In genomic region chr12:132690112-132690511, GRCh38 we compare ENCODE assay signal across 15 cellular contexts. TPM values are rescaled to one million over a fixed set of nuclear protein-coding genes. Genes with fewer than 3 reads are reported as not detected.
DNase-seq lines count a peak whose midpoint lies in the region; ATAC-seq, FAIRE-seq and TF ChIP-seq lines count a peak whose summit lies in the region.
"Had no signal": no experiment of that assay in that cellular context is flagged by ENCODE, and none has a peak within 500 bp of the region (broad histone marks: within the 10 kb centered on the region; RNA-seq: fewer than 3 reads in every experiment).

No MANE protein-coding gene starts in this region.

- H3K9me3 Mint-ChIP-seq in natural killer cell treated with Interleukin-12 subunit alpha and Interleukin-12 subunit beta and Interleukin-15 and Interleukin-18, amount 100 ng/mL, for 72 hours, result no peaks in the 10 kb centered on the region

- no peak for TF ChIP-seq CTCF in C4-2B (conservative IDR thresholded peaks at IDR 0.05)
- TF ChIP-seq CTCF in DND-41 (IDR thresholded peaks at IDR 0.05; ENCODE audit: borderline replicate concordance, extremely low read depth, low read length, poor library complexity, severe bottlenecking), result no peak
- TF ChIP-seq CTCF in K562 (IDR thresholded peaks at IDR 0.05 in 2 of 3, conservative IDR thresholded peaks at IDR 0.05 in 1 of 3; ENCODE audit: insufficient read depth in 2 of 3, low read depth in 1 of 3, low read length in 3 of 3), result no peak

- H3K4me1 Mint-ChIP-seq in natural killer cell treated with Interleukin-12 subunit alpha and Interleukin-12 subunit beta and Interleukin-15 and Interleukin-18, amount 100 ng/mL, for 72 hours (ENCODE audit: low read depth in 2 of 2), result peaks cover 12 to 14% of the 10 kb centered on the region in 2 donors

- TF ChIP-seq RAD21 in K562 (CRISPR knock-in tag; conservative IDR thresholded peaks at IDR 0.05 in 1 of 2, IDR thresholded peaks at IDR 0.05 in 1 of 2), result no peak

- no peak overlapping the region for H3K27ac Mint-ChIP-seq in natural killer cell treated with Interleukin-12 subunit alpha and Interleukin-12 subunit beta and Interleukin-15 and Interleukin-18, amount 100 ng/mL, for 72 hours
- H3K27ac Mint-ChIP-seq: activated CD4-positive, alpha-beta T cell treated with anti-CD3 and anti-CD28 coated beads for 36 hours had no signal

- peaks cover 6% of the 10 kb centered on the region for H3K9me1 ChIP-seq in K562 (ENCODE audit: control insufficient read depth, insufficient read depth, low read length)

- no peaks in the 10 kb centered on the region for H3K36me3 Mint-ChIP-seq in natural killer cell treated with Interleukin-12 subunit alpha and Interleukin-12 subunit beta and Interleukin-15 and Interleukin-18, amount 100 ng/mL, for 72 hours

- peaks cover 37% of the 10 kb centered on the region for H3K36me3 ChIP-seq in DND-41 (ENCODE audit: insufficient read depth, low read length)
- peaks cover 36% of the 10 kb centered on the region for H3K36me3 ChIP-seq in K562 (ENCODE audit: control insufficient read depth, insufficient read depth, low read length)
- H3K36me3 ChIP-seq in aorta (ENCODE audit: control insufficient read depth in 1 of 2, insufficient read depth in 2 of 2, low read length in 1 of 2), result no peaks in the 10 kb centered on the region

- intact Hi-C loops in K562 (cut with micrococcal nuclease) (no loop called here), aorta (cut with DNase I) (no loop called here)

- FAIRE-seq in K562 (lab: Jason Lieb, UNC), result no peak

- H3K79me2 ChIP-seq in DND-41 (ENCODE audit: insufficient read depth, low read length) (peaks cover 48% of the 10 kb centered on the region), K562 (ENCODE audit: control insufficient read depth, insufficient read depth, low read length) (peaks cover 42% of the 10 kb centered on the region)

- H3K4me3 Mint-ChIP-seq in natural killer cell treated with Interleukin-12 subunit alpha and Interleukin-12 subunit beta and Interleukin-15 and Interleukin-18, amount 100 ng/mL, for 72 hours, result peak overlapping the region; percentile 65

- TF ChIP-seq POLR2A in K562 (conservative IDR thresholded peaks at IDR 0.05), result no peak

- POLR2A ChIA-PET in K562 (lab: Yijun Ruan, JAX), result interaction anchor here (0.9 to 1.3 kb wide), 2 partner anchors 9 to 12 kb away, joined by 3 to 4 read pairs; no protein-coding TSS in a partner anchor

- TF ChIP-seq EP300 in K562 (IDR thresholded peaks at IDR 0.05; ENCODE audit: low read length), result no peak

- H3K4me2 ChIP-seq in DND-41 (ENCODE audit: insufficient read depth, low read length), result peak overlapping the region; percentile 60
- H3K4me2 ChIP-seq in K562 (ENCODE audit: insufficient read depth, low read length), result no peak overlapping the region

- H3K27ac ChIP-seq in C4-2B (peak overlapping the region; percentile 45; the same call in 1 of the 2 replicates), DND-41 (ENCODE audit: low read length) (no peak overlapping the region), K562 (ENCODE audit: extremely low read depth, low read depth, low read length) (no peak overlapping the region), aorta (ENCODE audit: low read depth in 1 of 2, low read length in 2 of 2) (no peak overlapping the region)

- H2AFZ ChIP-seq in DND-41 (ENCODE audit: low read depth, low read length) (no peak overlapping the region), K562 (ENCODE audit: low read depth, low read length) (no peak overlapping the region)

- BruUV-seq in K562 (replicated peaks; lab: Mats Ljungman, UMichigan), result no TSS peak

- H3K27me3 Mint-ChIP-seq in natural killer cell treated with Interleukin-12 subunit alpha and Interleukin-12 subunit beta and Interleukin-15 and Interleukin-18, amount 100 ng/mL, for 72 hours, result no peaks in the 10 kb centered on the region
- H3K27me3 Mint-ChIP-seq: activated CD4-positive, alpha-beta T cell treated with anti-CD3 and anti-CD28 coated beads for 36 hours had no signal

- peaks cover 21% of the 10 kb centered on the region for H3K4me1 ChIP-seq in DND-41 (ENCODE audit: insufficient read depth, low read length)
- peaks cover 13 to 29% of the 10 kb centered on the region in 2 experiments; a peak in 4 of 5 replicates for H3K4me1 ChIP-seq in K562 (replicated peaks in 1 of 2; ENCODE audit: control insufficient read depth in 2 of 2, insufficient read depth in 2 of 2, low read length in 2 of 2)
- H3K4me1 ChIP-seq in aorta (ENCODE audit: control insufficient read depth in 1 of 2, insufficient read depth in 2 of 2, low read length in 2 of 2), result no peaks in the 10 kb centered on the region

- in situ Hi-C loops in K562 (cut with MboI), result no loop called here

- 93% methylated on average over 9 of the region's 9 CpGs for WGBS in K562 (ENCODE audit: insufficient coverage, low coverage, missing lambda C conversion rate)
- WGBS in aorta, 2 donors, result 95 to 96% methylated on average over 9 of the region's 9 CpGs

- H4K20me1 ChIP-seq in DND-41 (ENCODE audit: insufficient read depth, low read length), result peaks cover 24% of the 10 kb centered on the region
- H4K20me1 ChIP-seq in K562 (replicated peaks; ENCODE audit: control insufficient read depth, insufficient read depth, low read length), result peaks cover 5% of the 10 kb centered on the region

- H3K9me3 ChIP-seq in DND-41 (ENCODE audit: insufficient read depth, low read length, severe bottlenecking) (no peaks in the 10 kb centered on the region), K562 (replicated peaks; ENCODE audit: control insufficient read depth, insufficient read depth, low read depth, low read length) (0 out of 2 replicates have a peak, but pooled peaks cover 8% of the 10 kb centered on the region), aorta (ENCODE audit: control insufficient read depth, low read length) (no peaks in the 10 kb centered on the region)

- no peak overlapping the region for H3K4me3 ChIP-seq in DND-41 (ENCODE audit: low read depth in 1 of 2, low read length in 2 of 2)
- H3K4me3 ChIP-seq in K562, result no peak overlapping the region
- H3K4me3 ChIP-seq in aorta (ENCODE audit: low read length in 2 of 2), result no peak overlapping the region

- H3K27me3 ChIP-seq in DND-41 (ENCODE audit: insufficient read depth, low read length, poor library complexity), result no peaks in the 10 kb centered on the region
- H3K27me3 ChIP-seq in K562 (ENCODE audit: control insufficient read depth in 2 of 2, insufficient read depth in 2 of 2, low read length in 2 of 2), result no peaks in the 10 kb centered on the region
- H3K27me3 ChIP-seq in aorta (ENCODE audit: control insufficient read depth in 1 of 2, insufficient read depth in 2 of 2, low read length in 1 of 2), result no peaks in the 10 kb centered on the region

- peak overlapping the region; percentile 38 for H3K9ac ChIP-seq in DND-41 (ENCODE audit: low read depth, low read length)
- H3K9ac ChIP-seq in K562 (ENCODE audit: insufficient read depth in 1 of 2, low read depth in 2 of 2, low read length in 2 of 2), result no peak overlapping the region

- ATAC-seq in DND-41 (ENCODE audit: insufficient read depth, low read depth) (no peak), K562 (no peak), GM21360 (IDR thresholded peaks at IDR 0.05; ENCODE audit: unreplicated experiment) (no peak), aorta (ENCODE audit: low FRiP score) (no peak)
- no peak for ATAC-seq in natural killer cell treated with Interleukin-12 subunit alpha and Interleukin-12 subunit beta and Interleukin-15 and Interleukin-18, amount 100 ng/mL, for 72 hours
- ATAC-seq: activated CD4-positive, alpha-beta T cell treated with anti-CD3 and anti-CD28 coated beads for 36 hours had no signal

- CTCF ChIA-PET in K562 (lab: Yijun Ruan, JAX; ENCODE audit: low intra/inter-chr PET ratio), result no interaction called here

- DNase-seq in DND-41 (no peak), K562 (ENCODE audit: extremely low read depth in 1 of 4, low spot score in 3 of 4) (no peak), NCI-H1092 treated with DMSO at 0.1 percent for 48 hours (lab: John Stamatoyannopoulos, UW) (no peak), aorta (no peak)
- DNase-seq in natural killer cell treated with Interleukin-12 subunit alpha and Interleukin-12 subunit beta and Interleukin-15 and Interleukin-18, amount 100 ng/mL, for 72 hours (ENCODE audit: low spot score), result no peak
- DNase-seq: activated CD4-positive, alpha-beta T cell treated with anti-CD3 and anti-CD28 coated beads for 36 hours; activated T-cell treated with anti-CD3 and anti-CD28 coated beads, Interleukin-2, amount 50 U/mL, for 1 hour; amniotic stem cell; DMS 273 treated with DMSO at 0.1 percent for 48 hours; MV-4-11; NCI-H524; stimulated activated CD4-positive, alpha-beta T cell treated with anti-CD3 and anti-CD28 coated beads, Interleukin-2, amount 100 ng/mL, for 24 hours; substantia nigra had no signal

RNA-seq across cellular contexts. Expression of gene PXMP2, which starts 2.7 kb away (rescaled TPM):
- total RNA-seq in K562 (2011; cell fraction: chromatin; rRNA removed; ENCODE audit: low replicate concordance), result 19.3 and 34.7 TPM in 2 replicates
- total RNA-seq in K562 (2011; cell fraction: nucleolus; rRNA removed), result 30.4 and 31.9 TPM in 2 replicates
- 32.8 and 57.0 TPM in 2 replicates for total RNA-seq in K562 (2011; cell fraction: nucleoplasm; rRNA removed)
- total RNA-seq in K562 (2014; rRNA removed), result 66.1 and 70.9 TPM in 2 replicates
- total RNA-seq in K562 (2014; rRNA removed; fragmentation: Illumina TruSeq; extraction: Trizol), result 34.8 and 37.8 TPM in 2 replicates
- 39.8 and 41.0 TPM in 2 replicates for total RNA-seq in K562 (2015; rRNA removed; fragmentation: Illumina TruSeq; extraction: Trizol)
- 46.1 and 49.6 TPM in 2 replicates for total RNA-seq in K562 (2021)
- polyA plus RNA-seq in K562 (2011; rRNA removed), result 37.7 and 44.7 TPM in 2 replicates
- 48.9 and 69.8 TPM in 2 replicates for polyA plus RNA-seq in K562 (2011; cell fraction: cytosol; rRNA removed)
- 30.7 and 38.7 TPM in 2 replicates for polyA plus RNA-seq in K562 (2011; cell fraction: nucleus; rRNA removed)
- 43.7 and 55.0 TPM in 2 replicates for polyA plus RNA-seq in K562 (2012)
- 43.1 and 52.3 TPM in 2 replicates for polyA plus RNA-seq in K562 (2014; fragmentation: Illumina TruSeq; extraction: Trizol)
- 1 to 10 TPM; 3.0 to 6.8 TPM for polyA plus RNA-seq in K562 (2014; fragmentation: Nextera tagmentation; extraction: Ambion mirVana)
- 64.0 and 66.0 TPM in 2 replicates for polyA plus RNA-seq in K562 (2014; rRNA removed)
- polyA minus RNA-seq in K562 (2011; rRNA and poly(A)+ RNA removed), result 14.0 and 19.0 TPM in 2 replicates
- 12.7 and 15.9 TPM in 2 replicates for polyA minus RNA-seq in K562 (2011; cell fraction: cytosol; rRNA and poly(A)+ RNA removed)
- polyA minus RNA-seq in K562 (2011; cell fraction: nucleus; rRNA and poly(A)+ RNA removed), result 7.6 and 10.8 TPM in 2 replicates
- 10 to 100 TPM in 1 of 2 donors, 1 to 10 TPM in 1; 9.6 to 22.2 TPM for total RNA-seq in natural killer cell treated with Interleukin-12 subunit alpha and Interleukin-12 subunit beta and Interleukin-15 and Interleukin-18, amount 100 ng/mL, for 72 hours
- total RNA-seq in aorta, result 10 to 100 TPM; 13.0 to 16.3 TPM
- 10 to 100 TPM; 23.8 to 70.7 TPM for polyA plus RNA-seq in aorta

RNA-seq across cellular contexts. Expression of gene POLE, which starts 3.0 kb away (rescaled TPM):
- 895 and 1,680 TPM in 2 replicates for total RNA-seq in K562 (2011; cell fraction: chromatin; rRNA removed; ENCODE audit: low replicate concordance)
- total RNA-seq in K562 (2011; cell fraction: nucleolus; rRNA removed), result 685 and 695 TPM in 2 replicates
- 707 and 745 TPM in 2 replicates for total RNA-seq in K562 (2011; cell fraction: nucleoplasm; rRNA removed)
- total RNA-seq in K562 (2014; rRNA removed) (83.6 and 86.3 TPM in 2 replicates), K562 (2014; rRNA removed; fragmentation: Illumina TruSeq; extraction: Trizol) (36.3 and 39.1 TPM in 2 replicates), K562 (2015; rRNA removed; fragmentation: Illumina TruSeq; extraction: Trizol) (42.2 and 42.3 TPM in 2 replicates), K562 (2021) (130 and 154 TPM in 2 replicates), aorta (10 to 100 TPM; 33.0 to 46.8 TPM)
- polyA plus RNA-seq in K562 (2011; rRNA removed) (49.6 and 81.7 TPM in 2 replicates), K562 (2014; fragmentation: Illumina TruSeq; extraction: Trizol) (64.2 and 65.6 TPM in 2 replicates), K562 (2014; fragmentation: Nextera tagmentation; extraction: Ambion mirVana) (1 to 10 TPM; 2.4 to 2.5 TPM), K562 (2014; rRNA removed) (90.6 and 126 TPM in 2 replicates), aorta (10 to 100 TPM in 1 of 2 donors, 1 to 10 TPM in 1; 7.5 to 41.4 TPM)
- polyA plus RNA-seq in K562 (2011; cell fraction: cytosol; rRNA removed), result 34.1 and 49.5 TPM in 2 replicates
- polyA plus RNA-seq in K562 (2011; cell fraction: nucleus; rRNA removed), result 471 and 640 TPM in 2 replicates
- polyA plus RNA-seq in K562 (2012), result 78.0 and 105 TPM in 2 replicates
- 94.9 and 115 TPM in 2 replicates for polyA minus RNA-seq in K562 (2011; rRNA and poly(A)+ RNA removed)
- polyA minus RNA-seq in K562 (2011; cell fraction: cytosol; rRNA and poly(A)+ RNA removed), result 123 and 159 TPM in 2 replicates
- 317 and 354 TPM in 2 replicates for polyA minus RNA-seq in K562 (2011; cell fraction: nucleus; rRNA and poly(A)+ RNA removed)
- 100 to 1,000 TPM in 1 of 2 donors, 10 to 100 TPM in 1; 94.3 to 265 TPM for total RNA-seq in natural killer cell treated with Interleukin-12 subunit alpha and Interleukin-12 subunit beta and Interleukin-15 and Interleukin-18, amount 100 ng/mL, for 72 hours

RNA-seq across cellular contexts. Expression of gene PGAM5, which starts 20.5 kb away (rescaled TPM):
- 33.1 and 58.6 TPM in 2 replicates for total RNA-seq in K562 (2011; cell fraction: chromatin; rRNA removed; ENCODE audit: low replicate concordance)
- 36.3 and 36.7 TPM in 2 replicates for total RNA-seq in K562 (2011; cell fraction: nucleolus; rRNA removed)
- total RNA-seq in K562 (2011; cell fraction: nucleoplasm; rRNA removed), result 27.6 and 28.5 TPM in 2 replicates
- total RNA-seq in K562 (2014; rRNA removed) (99.8 and 119 TPM in 2 replicates), K562 (2014; rRNA removed; fragmentation: Illumina TruSeq; extraction: Trizol) (56.8 and 69.5 TPM in 2 replicates), K562 (2015; rRNA removed; fragmentation: Illumina TruSeq; extraction: Trizol) (88.5 and 89.0 TPM in 2 replicates), K562 (2021) (121 and 125 TPM in 2 replicates), aorta (10 to 100 TPM; 12.9 to 17.3 TPM)
- polyA plus RNA-seq in K562 (2011; rRNA removed) (49.1 and 49.2 TPM in 2 replicates), K562 (2014; fragmentation: Illumina TruSeq; extraction: Trizol) (90.2 and 97.3 TPM in 2 replicates), K562 (2014; fragmentation: Nextera tagmentation; extraction: Ambion mirVana) (10 to 100 TPM in 1 of 2 experiments, 1 to 10 TPM in 1; 7.4 to 11.4 TPM), K562 (2014; rRNA removed) (60.7 and 78.9 TPM in 2 replicates), aorta (1 to 10 TPM; 6.6 to 7.8 TPM)
- 56.7 and 135 TPM in 2 replicates for polyA plus RNA-seq in K562 (2011; cell fraction: cytosol; rRNA removed)
- polyA plus RNA-seq in K562 (2011; cell fraction: nucleus; rRNA removed), result 20.9 and 37.2 TPM in 2 replicates
- 39.2 and 77.3 TPM in 2 replicates for polyA plus RNA-seq in K562 (2012)
- 33.5 and 64.2 TPM in 2 replicates for polyA minus RNA-seq in K562 (2011; rRNA and poly(A)+ RNA removed)
- 85.1 and 114 TPM in 2 replicates for polyA minus RNA-seq in K562 (2011; cell fraction: cytosol; rRNA and poly(A)+ RNA removed)
- 17.0 and 19.7 TPM in 2 replicates for polyA minus RNA-seq in K562 (2011; cell fraction: nucleus; rRNA and poly(A)+ RNA removed)
- total RNA-seq in natural killer cell treated with Interleukin-12 subunit alpha and Interleukin-12 subunit beta and Interleukin-15 and Interleukin-18, amount 100 ng/mL, for 72 hours, result 100 to 1,000 TPM in 1 of 2 donors, 10 to 100 TPM in 1; 54.9 to 114 TPM
